Comparison of ENCODE assay signal across 27 cellular contexts in genomic region chr6:118886641-118887040, GRCh38. TPM values are rescaled to one million over a fixed set of nuclear protein-coding genes. Genes with fewer than 3 reads are reported as not detected.
DNase-seq lines count a peak whose midpoint lies in the region; ATAC-seq and TF ChIP-seq lines count a peak whose summit lies in the region.
"Had no signal": no experiment of that assay in that cellular context is flagged by ENCODE, and none has a peak within 500 bp of the region (broad histone marks: within the 10 kb centered on the region; RNA-seq: fewer than 3 reads in every experiment).

No MANE protein-coding gene starts in this region.

- no peaks in the 10 kb centered on the region for H3K9me3 ChIP-seq in Karpas-422 (ENCODE audit: low read length)
- H3K9me3 ChIP-seq in T-helper 17 cell (ENCODE audit: control insufficient read depth, low read length, poor library complexity, severe bottlenecking) = no peaks in the 10 kb centered on the region
- no peaks in the 10 kb centered on the region for H3K9me3 ChIP-seq in endodermal cell (ENCODE audit: control insufficient read depth, low read length)
- H3K9me3 ChIP-seq: neutrophil, right lobe of liver, testis had no signal

- no peaks in the 10 kb centered on the region for H3K27me3 ChIP-seq in Karpas-422 (ENCODE audit: low read length)
- H3K27me3 ChIP-seq in endodermal cell (ENCODE audit: control insufficient read depth, insufficient read depth, low read length, poor library complexity, severe bottlenecking) = no peaks in the 10 kb centered on the region
- H3K27me3 ChIP-seq: brain microvascular endothelial cell, neutrophil, right lobe of liver, testis had no signal

- no peak for ATAC-seq in activated naive CD8-positive, alpha-beta T cell treated with anti-CD3 and anti-CD28 coated beads, Interleukin-2, amount 10 ng/mL, durations not matched to agents 7 days and 5 days (ENCODE audit: low read depth)
- ATAC-seq in T-helper 17 cell (no peak), HG02870 (IDR thresholded peaks at IDR 0.05; ENCODE audit: unreplicated experiment) (no peak)
- ATAC-seq in stimulated activated naive B cell treated with anti-CD40 and anti-IgM and Interleukin-4, amounts not matched to agents 10 μg/mL and 1 μg/mL and 100 μg/mL, for 72 hours (replicated peaks) = no peak
- ATAC-seq: activated CD4-positive, CD25-positive, alpha-beta regulatory T cell treated with anti-CD3 and anti-CD28 coated beads, Interleukin-2, amount 50 U/mL, for 24 hours; left lobe of liver; right lobe of liver; stimulated activated memory B cell treated with anti-CD40 and anti-IgM and Interleukin-4, amounts not matched to agents 10 μg/mL and 1 μg/mL and 100 μg/mL, for 72 hours had no signal

- H4K20me1 ChIP-seq in Karpas-422 (ENCODE audit: insufficient read depth, low read depth, low read length) = no peaks in the 10 kb centered on the region

- H3K27ac Mint-ChIP-seq in activated naive CD8-positive, alpha-beta T cell treated with anti-CD3 and anti-CD28 coated beads, Interleukin-2, amount 10 ng/mL, durations not matched to agents 7 days and 5 days = peak overlapping the region; percentile 15
- no peak overlapping the region for H3K27ac Mint-ChIP-seq in activated naive CD8-positive, alpha-beta T cell treated with anti-CD3 and anti-CD28 coated beads for 36 hours
- H3K27ac Mint-ChIP-seq in T-helper 17 cell = peak overlapping the region; percentile 94
- H3K27ac Mint-ChIP-seq in stimulated activated naive B cell treated with anti-CD40 and anti-IgM and Interleukin-4, amounts not matched to agents 10 μg/mL and 1 μg/mL and 100 μg/mL, for 72 hours = peak overlapping the region; percentile 4
- no peak overlapping the region for H3K27ac Mint-ChIP-seq in endodermal cell

- H3K27me3 Mint-ChIP-seq in activated naive CD8-positive, alpha-beta T cell treated with anti-CD3 and anti-CD28 coated beads, Interleukin-2, amount 10 ng/mL, durations not matched to agents 7 days and 5 days = no peaks in the 10 kb centered on the region
- no peaks in the 10 kb centered on the region for H3K27me3 Mint-ChIP-seq in activated naive CD8-positive, alpha-beta T cell treated with anti-CD3 and anti-CD28 coated beads for 36 hours
- no peaks in the 10 kb centered on the region for H3K27me3 Mint-ChIP-seq in T-helper 17 cell
- H3K27me3 Mint-ChIP-seq in stimulated activated naive B cell treated with anti-CD40 and anti-IgM and Interleukin-4, amounts not matched to agents 10 μg/mL and 1 μg/mL and 100 μg/mL, for 72 hours = no peaks in the 10 kb centered on the region
- no peaks in the 10 kb centered on the region for H3K27me3 Mint-ChIP-seq in endodermal cell (ENCODE audit: insufficient read depth)
- H3K27me3 Mint-ChIP-seq: activated CD4-positive, alpha-beta memory T cell treated with anti-CD3 and anti-CD28 coated beads for 36 hours; stimulated activated memory B cell treated with anti-CD40 and anti-IgM and Interleukin-4, amounts not matched to agents 10 μg/mL and 1 μg/mL and 100 μg/mL, for 72 hours had no signal

- POLR2A ChIA-PET in activated naive CD8-positive, alpha-beta T cell treated with anti-CD3 and anti-CD28 coated beads, Interleukin-2, amount 10 ng/mL, durations not matched to agents 7 days and 5 days (lab: Charles Lee) = no interaction called here

- H3K4me1 Mint-ChIP-seq in activated naive CD8-positive, alpha-beta T cell treated with anti-CD3 and anti-CD28 coated beads, Interleukin-2, amount 10 ng/mL, durations not matched to agents 7 days and 5 days = peaks cover 25% of the 10 kb centered on the region
- H3K4me1 Mint-ChIP-seq in activated naive CD8-positive, alpha-beta T cell treated with anti-CD3 and anti-CD28 coated beads for 36 hours = peaks cover 66% of the 10 kb centered on the region
- H3K4me1 Mint-ChIP-seq in T-helper 17 cell = peaks cover 65% of the 10 kb centered on the region
- H3K4me1 Mint-ChIP-seq in stimulated activated naive B cell treated with anti-CD40 and anti-IgM and Interleukin-4, amounts not matched to agents 10 μg/mL and 1 μg/mL and 100 μg/mL, for 72 hours = peaks cover 35 to 76% of the 10 kb centered on the region in 2 donors
- peaks cover 29% of the 10 kb centered on the region for H3K4me1 Mint-ChIP-seq in endodermal cell

- no peak for DNase-seq in activated naive CD8-positive, alpha-beta T cell treated with anti-CD3 and anti-CD28 coated beads, Interleukin-2, amount 10 ng/mL, durations not matched to agents 7 days and 5 days
- no peak for DNase-seq in activated naive CD8-positive, alpha-beta T cell treated with anti-CD3 and anti-CD28 coated beads for 36 hours
- DNase-seq in Karpas-422 (peak; percentile 76), T-helper 17 cell (no peak), NCI-H1048 (lab: John Stamatoyannopoulos, UW) (no peak), endodermal cell (no peak)
- no peak for DNase-seq in stimulated activated naive B cell treated with anti-CD40 and anti-IgM and Interleukin-4, amounts not matched to agents 10 μg/mL and 1 μg/mL and 100 μg/mL, for 72 hours
- DNase-seq: activated CD4-positive, alpha-beta memory T cell treated with anti-CD3 and anti-CD28 coated beads for 36 hours; activated CD8-positive, alpha-beta memory T cell treated with anti-CD3 and anti-CD28 coated beads, Interleukin-2, amount 50 U/mL, for 48 hours; activated effector memory CD4-positive, alpha-beta T cell treated with Interleukin-2 at 50 U/mL for 16 hours; amniotic stem cell; brain microvascular endothelial cell; EL; H7; mesendoderm; NCI-H1417; NCI-H526; right lobe of liver; stimulated activated CD4-positive, alpha-beta T cell treated with anti-CD3 and anti-CD28 coated beads, Interleukin-12 subunit alpha, Interleukin-12 subunit beta, amount 100 ng/mL, for 4 hours; stimulated activated CD4-positive, alpha-beta T cell treated with anti-CD3 and anti-CD28 coated beads, Interleukin-4, amount 100 ng/mL, for 24 hours; testis had no signal

- H3K27ac ChIP-seq in Karpas-422 (ENCODE audit: low read length) = peak overlapping the region; percentile 89
- H3K27ac ChIP-seq in endodermal cell (ENCODE audit: low read depth, low read length) = no peak overlapping the region
- H3K27ac ChIP-seq: brain microvascular endothelial cell, epithelial cell of prostate, neutrophil, right lobe of liver, testis had no signal

- no peak overlapping the region for H3K4me3 Mint-ChIP-seq in activated naive CD8-positive, alpha-beta T cell treated with anti-CD3 and anti-CD28 coated beads, Interleukin-2, amount 10 ng/mL, durations not matched to agents 7 days and 5 days
- H3K4me3 Mint-ChIP-seq in activated naive CD8-positive, alpha-beta T cell treated with anti-CD3 and anti-CD28 coated beads for 36 hours = no peak overlapping the region
- H3K4me3 Mint-ChIP-seq in T-helper 17 cell (no peak overlapping the region), endodermal cell (no peak overlapping the region)
- no peak overlapping the region for H3K4me3 Mint-ChIP-seq in stimulated activated naive B cell treated with anti-CD40 and anti-IgM and Interleukin-4, amounts not matched to agents 10 μg/mL and 1 μg/mL and 100 μg/mL, for 72 hours
- H3K4me3 Mint-ChIP-seq: activated CD4-positive, alpha-beta memory T cell treated with anti-CD3 and anti-CD28 coated beads for 36 hours; stimulated activated memory B cell treated with anti-CD40 and anti-IgM and Interleukin-4, amounts not matched to agents 10 μg/mL and 1 μg/mL and 100 μg/mL, for 72 hours had no signal

- WGBS in endodermal cell (ENCODE audit: insufficient coverage in 1 of 2, insufficient read length in 1 of 2), 2 experiments = 86 to 90% methylated on average over 4 to 6 of the region's 6 CpGs

- H3K4me3 ChIP-seq in Karpas-422 (ENCODE audit: low read length) (peak overlapping the region; percentile 31; the same call in 1 of the 2 replicates), endodermal cell (ENCODE audit: low read length) (no peak overlapping the region)
- H3K4me3 ChIP-seq: right lobe of liver, testis had no signal

- H2AFZ ChIP-seq in Karpas-422 (ENCODE audit: low read length) = no peak overlapping the region

- no peaks in the 10 kb centered on the region for H3K9me3 Mint-ChIP-seq in activated naive CD8-positive, alpha-beta T cell treated with anti-CD3 and anti-CD28 coated beads, Interleukin-2, amount 10 ng/mL, durations not matched to agents 7 days and 5 days
- peaks cover 3% of the 10 kb centered on the region for H3K9me3 Mint-ChIP-seq in activated naive CD8-positive, alpha-beta T cell treated with anti-CD3 and anti-CD28 coated beads for 36 hours
- no peaks in the 10 kb centered on the region for H3K9me3 Mint-ChIP-seq in stimulated activated naive B cell treated with anti-CD40 and anti-IgM and Interleukin-4, amounts not matched to agents 10 μg/mL and 1 μg/mL and 100 μg/mL, for 72 hours
- H3K9me3 Mint-ChIP-seq in endodermal cell = no peaks in the 10 kb centered on the region
- H3K9me3 Mint-ChIP-seq: activated CD4-positive, alpha-beta memory T cell treated with anti-CD3 and anti-CD28 coated beads for 36 hours; stimulated activated memory B cell treated with anti-CD40 and anti-IgM and Interleukin-4, amounts not matched to agents 10 μg/mL and 1 μg/mL and 100 μg/mL, for 72 hours had no signal

- H3K9me2 ChIP-seq in Karpas-422 (replicated peaks; ENCODE audit: insufficient read depth, low read length) = no peaks in the 10 kb centered on the region

- peak overlapping the region; percentile 66 for H3K4me2 ChIP-seq in Karpas-422 (ENCODE audit: low read depth, low read length, poor library complexity, severe bottlenecking)

- no peaks in the 10 kb centered on the region for H3K36me3 ChIP-seq in Karpas-422 (ENCODE audit: insufficient read depth, low read length)
- H3K36me3 ChIP-seq in endodermal cell (ENCODE audit: control insufficient read depth, insufficient read depth, low read length) = no peaks in the 10 kb centered on the region
- H3K36me3 ChIP-seq: brain microvascular endothelial cell, neutrophil, right lobe of liver had no signal

- TF ChIP-seq CTCF in endodermal cell (conservative IDR thresholded peaks at IDR 0.05) = no peak

- H3K9ac ChIP-seq in Karpas-422 (ENCODE audit: low read length) (peak overlapping the region; percentile 43), endodermal cell (ENCODE audit: extremely low read depth, low read length, poor library complexity, severe bottlenecking) (no peak overlapping the region)

- H3K36me3 Mint-ChIP-seq in activated naive CD8-positive, alpha-beta T cell treated with anti-CD3 and anti-CD28 coated beads, Interleukin-2, amount 10 ng/mL, durations not matched to agents 7 days and 5 days = peaks cover 24% of the 10 kb centered on the region
- H3K36me3 Mint-ChIP-seq in activated naive CD8-positive, alpha-beta T cell treated with anti-CD3 and anti-CD28 coated beads for 36 hours = peaks cover 47% of the 10 kb centered on the region
- H3K36me3 Mint-ChIP-seq in T-helper 17 cell (ENCODE audit: low read depth) (no peaks in the 10 kb centered on the region), endodermal cell (ENCODE audit: low read depth) (peaks cover 9% of the 10 kb centered on the region)
- peaks cover 16 to 22% of the 10 kb centered on the region in 2 donors for H3K36me3 Mint-ChIP-seq in stimulated activated naive B cell treated with anti-CD40 and anti-IgM and Interleukin-4, amounts not matched to agents 10 μg/mL and 1 μg/mL and 100 μg/mL, for 72 hours

- H3K79me2 ChIP-seq in Karpas-422 (ENCODE audit: low read length) = peaks cover 91% of the 10 kb centered on the region

- peaks cover 93% of the 10 kb centered on the region for H3K4me1 ChIP-seq in Karpas-422 (ENCODE audit: low read length)
- H3K4me1 ChIP-seq in endodermal cell (ENCODE audit: control insufficient read depth, insufficient read depth, low read length) = peaks cover 10% of the 10 kb centered on the region
- H3K4me1 ChIP-seq: right lobe of liver, testis had no signal

RNA-seq across cellular contexts. Expression of gene ASF1A, which starts 7.3 kb away (rescaled TPM):
- 10 to 100 TPM; 64.6 to 66.8 TPM for total RNA-seq in activated naive CD8-positive, alpha-beta T cell treated with anti-CD3 and anti-CD28 coated beads, Interleukin-2, amount 10 ng/mL, durations not matched to agents 7 days and 5 days
- total RNA-seq in activated naive CD8-positive, alpha-beta T cell treated with anti-CD3 and anti-CD28 coated beads for 36 hours = 10 to 100 TPM; 39.9 to 42.7 TPM
- 79.9 and 90.8 TPM in 2 replicates for total RNA-seq in Karpas-422 (2014; rRNA removed; shearing (Covaris generic); ENCODE audit: low replicate concordance)
- total RNA-seq in T-helper 17 cell = 10 to 100 TPM; 14.4 to 20.6 TPM
- total RNA-seq in endodermal cell = 10 to 100 TPM; 44.5 to 54.9 TPM
- polyA plus RNA-seq in endodermal cell (2013, experiment 1 of 2) = 33.6 TPM
- polyA plus RNA-seq in endodermal cell (2013, experiment 2 of 2) = 34.8 TPM

RNA-seq across cellular contexts. Expression of gene MCM9, which starts 48.3 kb away (rescaled TPM):
- 10 to 100 TPM; 22.8 to 25.1 TPM for total RNA-seq in activated naive CD8-positive, alpha-beta T cell treated with anti-CD3 and anti-CD28 coated beads, Interleukin-2, amount 10 ng/mL, durations not matched to agents 7 days and 5 days
- 10 to 100 TPM; 20.0 to 20.3 TPM for total RNA-seq in activated naive CD8-positive, alpha-beta T cell treated with anti-CD3 and anti-CD28 coated beads for 36 hours
- 17.8 and 17.9 TPM in 2 replicates for total RNA-seq in Karpas-422 (2014; rRNA removed; shearing (Covaris generic); ENCODE audit: low replicate concordance)
- total RNA-seq in T-helper 17 cell (10 to 100 TPM; 30.0 to 37.2 TPM), endodermal cell (10 to 100 TPM; 17.8 to 21.2 TPM)
- polyA plus RNA-seq in endodermal cell (2013, experiment 1 of 2) = 12.3 TPM
- polyA plus RNA-seq in endodermal cell (2013, experiment 2 of 2) = 11.7 TPM

Comparison
In these comparisons a context has a peak if more than half of its experiments do, and no peak if none do; other contexts are left out.
1. H3K27ac Mint-ChIP-seq: peak in activated naive CD8-positive, alpha-beta T cell treated with anti-CD3 and anti-CD28 coated beads, Interleukin-2, amount 10 ng/mL, durations not matched to agents 7 days and 5 days (single experiment), T-helper 17 cell (single experiment) and stimulated activated naive B cell treated with anti-CD40 and anti-IgM and Interleukin-4, amounts not matched to agents 10 μg/mL and 1 μg/mL and 100 μg/mL, for 72 hours (single experiment); none in activated naive CD8-positive, alpha-beta T cell treated with anti-CD3 and anti-CD28 coated beads for 36 hours (single experiment) and endodermal cell (single experiment).